Comparison of ENCODE assay signal across 22 cellular contexts in the genomic region with DNA sequence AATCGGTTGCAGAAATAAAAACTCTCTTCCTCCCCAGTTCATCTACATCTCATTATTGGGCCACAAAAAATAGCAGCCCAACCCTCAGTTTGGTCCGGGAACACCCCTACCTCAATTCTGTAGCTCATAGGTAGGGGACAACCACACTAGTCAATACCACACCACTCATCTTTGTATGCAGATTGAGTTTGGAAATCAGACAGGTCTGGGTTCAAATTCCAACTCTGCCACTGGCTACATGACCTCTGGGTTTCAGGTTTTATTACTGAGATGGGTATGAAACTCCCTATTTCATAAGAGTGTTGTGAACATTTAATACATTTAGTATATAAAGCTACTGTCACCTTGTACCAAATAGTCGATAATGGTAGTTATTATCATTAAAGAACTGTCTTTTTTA. TPM values are rescaled to one million over a fixed set of nuclear protein-coding genes. Genes with fewer than 3 reads are reported as not detected.
"Had no signal": no experiment of that assay in that cellular context is flagged by ENCODE, and none has a peak within 500 bp of the region (broad histone marks: within the 10 kb centered on the region; RNA-seq: fewer than 3 reads in every experiment).

No MANE protein-coding gene starts in this region.

- H3K4me2 ChIP-seq: neural progenitor cell had no signal

- H3K4me3 ChIP-seq: adrenal gland, cardiac muscle cell, lung, neural progenitor cell, SK-N-MC, thyroid gland had no signal

- ATAC-seq: activated naive CD4-positive, alpha-beta T cell treated with anti-CD3 and anti-CD28 coated beads, Interleukin-2, amount 50 U/mL, for 72 hours; activated T-cell treated with anti-CD3 and anti-CD28 coated beads, Interleukin-2, amount 50 U/mL, for 4 hours; left colon; sciatic nerve; stimulated activated memory B cell treated with anti-CD40 and anti-IgM and Interleukin-4, amounts not matched to agents 10 μg/mL and 1 μg/mL and 100 μg/mL, for 72 hours had no signal

- H3K36me3 Mint-ChIP-seq: mesothelial cell of epicardium; stimulated activated memory B cell treated with anti-CD40 and anti-IgM and Interleukin-4, amounts not matched to agents 10 μg/mL and 1 μg/mL and 100 μg/mL, for 72 hours had no signal

- H3K27ac Mint-ChIP-seq: activated naive CD4-positive, alpha-beta T cell treated with anti-CD3 and anti-CD28 coated beads, Interleukin-2, amount 50 U/mL, for 72 hours; mesothelial cell of epicardium; neural progenitor cell; stimulated activated memory B cell treated with anti-CD40 and anti-IgM and Interleukin-4, amounts not matched to agents 10 μg/mL and 1 μg/mL and 100 μg/mL, for 72 hours had no signal

- H3K27me3 Mint-ChIP-seq: stimulated activated memory B cell treated with anti-CD40 and anti-IgM and Interleukin-4, amounts not matched to agents 10 μg/mL and 1 μg/mL and 100 μg/mL, for 72 hours had no signal

- DNase-seq: activated CD4-positive, alpha-beta T cell treated with anti-CD3 and anti-CD28 coated beads, Interleukin-2, amount 50 U/mL, for 1 hour; activated CD8-positive, alpha-beta memory T cell treated with anti-CD3 and anti-CD28 coated beads, Interleukin-2, amount 50 U/mL, for 4 hours; activated gamma-delta T cell; activated T-cell treated with anti-CD3 and anti-CD28 coated beads, Interleukin-2, amount 50 U/mL, for 4 hours; adrenal gland; dorsolateral prefrontal cortex; foreskin fibroblast; hippocampal formation; islet precursor cell; left colon; stimulated activated CD4-positive, alpha-beta T cell treated with anti-CD3 and anti-CD28 coated beads, Interleukin-4, amount 100 ng/mL, for 4 hours; thyroid gland had no signal

- H3K36me3 ChIP-seq: adrenal gland, cardiac muscle cell, neural progenitor cell, thyroid gland had no signal

- H3K27me3 ChIP-seq: adrenal gland, cardiac muscle cell, dorsolateral prefrontal cortex, neural progenitor cell, thyroid gland had no signal

- H3K9me3 ChIP-seq: adrenal gland, thyroid gland had no signal

- H3K27ac ChIP-seq: adrenal gland, cardiac muscle cell, dorsolateral prefrontal cortex, epithelial cell of prostate, neural progenitor cell, SK-N-MC, thyroid gland had no signal

- H3K9ac ChIP-seq: neural progenitor cell had no signal

- H2AFZ ChIP-seq: neural progenitor cell had no signal

- H3K4me3 Mint-ChIP-seq: activated T-cell treated with anti-CD3 and anti-CD28 coated beads, Interleukin-2, amount 50 U/mL, for 4 hours; mesothelial cell of epicardium; neural progenitor cell; stimulated activated memory B cell treated with anti-CD40 and anti-IgM and Interleukin-4, amounts not matched to agents 10 μg/mL and 1 μg/mL and 100 μg/mL, for 72 hours had no signal

RNA-seq across cellular contexts. Expression of gene DNAH6, which starts 55.0 kb away (rescaled TPM):
- total RNA-seq: pulmonary artery endothelial cell had no signal
